In genomic region chr11:67066333-67066709, GRCh38 we compare ENCODE assay signal across 1 cellular context.
TF ChIP-seq lines count a peak whose summit lies in the region.

No MANE protein-coding gene starts in this region.

TF ChIP-seq in K562, 482 proteins besides CTCF, POLR2A, EP300 and RAD21:
- TF ChIP-seq ZBTB33 (CRISPR knock-in tag; IDR thresholded peaks at IDR 0.05) (0 out of 2 replicates have a peak, but pooled peaks have one; percentile 6), PHF21A (IDR thresholded peaks at IDR 0.05; ENCODE audit: borderline replicate concordance, low read depth) (no peak), GABPA (tag; conservative IDR thresholded peaks at IDR 0.05; ENCODE audit: low read depth) (no peak)
